ENCODE assay signal across 8 cellular contexts in genomic region chr9:15295761-15296405, GRCh38. TPM values are rescaled to one million over a fixed set of nuclear protein-coding genes. Genes with fewer than 3 reads are reported as not detected.
DNase-seq lines count a peak whose midpoint lies in the region; ATAC-seq, FAIRE-seq and TF ChIP-seq lines count a peak whose summit lies in the region.

No MANE protein-coding gene starts in this region.

- no peaks in the 10 kb centered on the region for H4K20me1 ChIP-seq in keratinocyte (ENCODE audit: control insufficient read depth, extremely low read depth, insufficient read depth, low read length)

- peaks cover 84% of the 10 kb centered on the region for H3K4me1 Mint-ChIP-seq in stimulated activated naive CD8-positive, alpha-beta T cell treated with anti-CD3 and anti-CD28 coated beads, Interleukin-15, amount 100 ng/mL, for 72 hours

- peak overlapping the region; percentile 67 to 82 for H3K4me3 Mint-ChIP-seq in stimulated activated naive CD8-positive, alpha-beta T cell treated with anti-CD3 and anti-CD28 coated beads, Interleukin-15, amount 100 ng/mL, for 72 hours

- peak overlapping the region; percentile 37 for H3K4me3 ChIP-seq in A549
- peak overlapping the region; percentile 55 for H3K4me3 ChIP-seq in Jurkat, Clone E6-1 (ENCODE audit: low read length)
- H3K4me3 ChIP-seq in adrenal gland: peak overlapping the region in 3 of 4 donors; percentile 3 to 62 (median 39)
- peak overlapping the region; percentile 25 to 87 (median 83) for H3K4me3 ChIP-seq in keratinocyte (ENCODE audit: control insufficient read depth in 2 of 3, extremely low read depth in 1 of 3, insufficient read depth in 2 of 3, low read depth in 1 of 3, low read length in 3 of 3)

- H3K9me1 ChIP-seq in keratinocyte (ENCODE audit: control insufficient read depth, extremely low read depth, insufficient read depth, low read length): peaks cover 3% of the 10 kb centered on the region

- FAIRE-seq in A549 (lab: Jason Lieb, UNC): no peak
- FAIRE-seq in keratinocyte (lab: Jason Lieb, UNC): peak; percentile 69

- H3K27ac Mint-ChIP-seq in stimulated activated naive CD8-positive, alpha-beta T cell treated with anti-CD3 and anti-CD28 coated beads, Interleukin-15, amount 100 ng/mL, for 72 hours: peak overlapping the region; percentile 95

- DNase-seq in A549 (ENCODE audit: low read depth in 1 of 2, low spot score in 1 of 2) (peak in 1 of 2 experiments; percentile 38), adrenal gland (peak in 1 of 7 donors; percentile 20), keratinocyte (ENCODE audit: low read depth, low spot score) (no peak), COR-L47 (lab: John Stamatoyannopoulos, UW) (no peak), NCI-H1092 (lab: John Stamatoyannopoulos, UW) (no peak)
- peak; percentile 71 for DNase-seq in Jurkat, Clone E6-1 (ENCODE audit: low read depth, low spot score)
- no peak for DNase-seq in stimulated activated naive CD8-positive, alpha-beta T cell treated with anti-CD3 and anti-CD28 coated beads, Interleukin-15, amount 100 ng/mL, for 72 hours

- H3K9me3 Mint-ChIP-seq in stimulated activated naive CD8-positive, alpha-beta T cell treated with anti-CD3 and anti-CD28 coated beads, Interleukin-15, amount 100 ng/mL, for 72 hours: peaks cover 15 to 17% of the 10 kb centered on the region in 2 donors

- H3K79me2 ChIP-seq in keratinocyte (ENCODE audit: control insufficient read depth, insufficient read depth, low read length): peaks cover 15% of the 10 kb centered on the region

- H3K4me2 ChIP-seq in A549 (peak overlapping the region; percentile 66), keratinocyte (ENCODE audit: control insufficient read depth, extremely low read depth, insufficient read depth, low read depth, low read length) (peak overlapping the region; percentile 93)

- peak; percentile 58 to 68 for ATAC-seq in A549
- ATAC-seq in GM18870 (IDR thresholded peaks at IDR 0.05; ENCODE audit: unreplicated experiment): peak; percentile 25
- no peak for ATAC-seq in stimulated activated naive CD8-positive, alpha-beta T cell treated with anti-CD3 and anti-CD28 coated beads, Interleukin-15, amount 100 ng/mL, for 72 hours

- H3K4me1 ChIP-seq in A549 (peaks cover 10% of the 10 kb centered on the region), adrenal gland (replicated peaks in 1 of 2) (peaks cover 7 to 37% of the 10 kb centered on the region in 2 donors), keratinocyte (ENCODE audit: control insufficient read depth, extremely low read depth, insufficient read depth, low read length) (peaks cover 13% of the 10 kb centered on the region)

- POLR2A ChIA-PET in A549 (lab: Yijun Ruan, JAX): interaction anchor here (1.7 kb wide), 1 partner anchor 11 kb away, joined by 5 read pairs; the partner anchor contains the start of gene TTC39B

- no peak for TF ChIP-seq EP300 in A549 (IDR thresholded peaks at IDR 0.05)

- dilution Hi-C loops in keratinocyte (cut with MboI; ENCODE audit: extremely low pct_ligation_motif_present, low sequenced_read_pairs): no loop called here

- TF ChIP-seq CTCF in A549 (IDR thresholded peaks at IDR 0.05) (no peak), adrenal gland (IDR thresholded peaks at IDR 0.05) (no peak), keratinocyte (optimal IDR thresholded peaks at IDR 0.05 in 1 of 3, IDR thresholded peaks at IDR 0.05 in 1 of 3, conservative IDR thresholded peaks at IDR 0.05 in 1 of 3; ENCODE audit: extremely low read depth in 1 of 3, insufficient read depth in 2 of 3, low read length in 3 of 3) (no peak)

- CTCF ChIA-PET in A549 (lab: Yijun Ruan, JAX): interaction anchor here (0.7 kb wide), 1 partner anchor 15 kb away, joined by 3 read pairs; no protein-coding TSS in a partner anchor

- H3K27ac ChIP-seq in A549 (peak overlapping the region; percentile 53 to 84), adrenal gland (peak overlapping the region; percentile 23 to 94 (median 90)), keratinocyte (ENCODE audit: control insufficient read depth, insufficient read depth, low read length) (peak overlapping the region; percentile 75)

- TF ChIP-seq RAD21 in A549 (conservative IDR thresholded peaks at IDR 0.05 in 1 of 2, IDR thresholded peaks at IDR 0.05 in 1 of 2): no peak

- TF ChIP-seq POLR2A in A549 (IDR thresholded peaks at IDR 0.05; ENCODE audit: low read length) (no peak), adrenal gland (IDR thresholded peaks at IDR 0.05) (no peak)

- H3K27me3 Mint-ChIP-seq in stimulated activated naive CD8-positive, alpha-beta T cell treated with anti-CD3 and anti-CD28 coated beads, Interleukin-15, amount 100 ng/mL, for 72 hours: no peaks in the 10 kb centered on the region

- no peaks in the 10 kb centered on the region for H3K9me3 ChIP-seq in A549
- H3K9me3 ChIP-seq in adrenal gland (replicated peaks in 1 of 3): no peaks in the 10 kb centered on the region
- H3K9me3 ChIP-seq in keratinocyte (ENCODE audit: control insufficient read depth, low read depth, low read length): no peaks in the 10 kb centered on the region

- H3K36me3 ChIP-seq in adrenal gland (replicated peaks in 1 of 2) (no peaks in the 10 kb centered on the region), keratinocyte (ENCODE audit: control insufficient read depth in 2 of 2, extremely low read depth in 1 of 2, insufficient read depth in 2 of 2, low read length in 2 of 2) (no peaks in the 10 kb centered on the region)

- 6% methylated on average over 4 of the region's 4 CpGs for WGBS in A549 (ENCODE audit: missing lambda C conversion rate)
- 2 to 9% (median 6%) methylated on average over 4 of the region's 4 CpGs for WGBS in adrenal gland, 4 donors

- intact Hi-C loops in adrenal gland (cut with DNase I): no loop called here

- H3K27me3 ChIP-seq in adrenal gland (no peaks in the 10 kb centered on the region), keratinocyte (ENCODE audit: control insufficient read depth, extremely low read depth, insufficient read depth, low read length) (no peaks in the 10 kb centered on the region)

- peak overlapping the region; percentile 76 for H3K9ac ChIP-seq in keratinocyte (ENCODE audit: control insufficient read depth, extremely low read depth, insufficient read depth, low read length)

- peak overlapping the region; percentile 86 for H2AFZ ChIP-seq in keratinocyte (ENCODE audit: control insufficient read depth, low read length)

TF ChIP-seq in A549, 52 proteins besides CTCF, POLR2A, EP300 and RAD21:
- TF ChIP-seq CBX8 (IDR thresholded peaks at IDR 0.05) (no peak), FOSL2 (IDR thresholded peaks at IDR 0.05) (no peak), FOSL2 (CRISPR knock-in tag; IDR thresholded peaks at IDR 0.05) (peak; percentile 28), MAX (IDR thresholded peaks at IDR 0.05) (0 out of 2 replicates have a peak, but pooled peaks have one; percentile 25)

RNA-seq across cellular contexts. Expression of gene TTC39B, which starts 11.1 kb away (rescaled TPM):
- 4.4 and 5.0 TPM in 2 replicates for polyA plus RNA-seq in A549 (2011; rRNA removed)
- 0.22 and 0.36 TPM in 2 replicates for polyA plus RNA-seq in A549 (2012; cell fraction: cytosol; rRNA removed)
- 0.41 and 0.42 TPM in 2 replicates for polyA plus RNA-seq in A549 (2012; cell fraction: nucleus; rRNA removed)
- polyA plus RNA-seq in A549 (2017; fragmentation: RNase III; extraction: RNeasy Plus Mini Kit Qiagen cat#74134 plus additional on column Dnase treatment): 0.52 to 0.94 TPM (median 0.59 TPM) in 3 replicates
- polyA minus RNA-seq in A549 (2011; rRNA and poly(A)+ RNA removed): 5.3 and 6.2 TPM in 2 replicates
- polyA plus RNA-seq in Jurkat, Clone E6-1 (2012; ENCODE audit: insufficient read depth, insufficient read length): 3.7 TPM
- 10 to 100 TPM in 6 of 8 donors, 1 to 10 TPM in 2; 7.3 to 14.4 (median 12.8) TPM for total RNA-seq in adrenal gland
- polyA plus RNA-seq in adrenal gland: 1 to 10 TPM; 3.7 to 6.8 (median 4.9) TPM
- polyA plus RNA-seq in keratinocyte: 6.3 to 9.7 TPM (median 7.0 TPM) in 3 replicates
- polyA plus RNA-seq in keratinocyte (2011; ENCODE audit: low read depth): 20.8 TPM
- 2.6 and 5.1 TPM in 2 replicates for polyA plus RNA-seq in keratinocyte (2011; cell fraction: cytosol; rRNA removed)
- 10.1 and 10.4 TPM in 2 replicates for polyA plus RNA-seq in keratinocyte (2011; cell fraction: nucleus; rRNA removed)
- 5.6 and 19.3 TPM in 2 replicates for polyA plus RNA-seq in keratinocyte (2012; ENCODE audit: low replicate concordance)
- polyA minus RNA-seq in keratinocyte: 8.2 to 23.4 TPM (median 23.2 TPM) in 3 replicates
- polyA minus RNA-seq in keratinocyte (2011; cell fraction: cytosol; rRNA and poly(A)+ RNA removed): 4.0 TPM
- polyA minus RNA-seq in keratinocyte (2011; cell fraction: nucleus; rRNA and poly(A)+ RNA removed): 10.8 and 24.8 TPM in 2 replicates
